2 cellular contexts compared by ENCODE assay signal in genomic region chr1:35261412-35262120, GRCh38.
TF ChIP-seq lines count a peak whose summit lies in the region.

No MANE protein-coding gene starts in this region.

TF ChIP-seq in HEK293, 187 proteins besides CTCF, POLR2A, EP300 and RAD21:
- TF ChIP-seq ZNF449 (tag by site-specific recombination; IDR thresholded peaks at IDR 0.05) (no peak), ZNF366 (tag by site-specific recombination; conservative IDR thresholded peaks at IDR 0.05) (peak; percentile 81), ZFP41 (tag by site-specific recombination; IDR thresholded peaks at IDR 0.05; ENCODE audit: borderline replicate concordance) (no peak), ZNF837 (tag by site-specific recombination; IDR thresholded peaks at IDR 0.05) (no peak), ZNF513 (tag by site-specific recombination; IDR thresholded peaks at IDR 0.05) (0 out of 2 replicates have a peak, but pooled peaks have one; percentile 32), KLF7 (tag by site-specific recombination; IDR thresholded peaks at IDR 0.05; ENCODE audit: borderline replicate concordance) (no peak), ZSCAN5A (tag by site-specific recombination; IDR thresholded peaks at IDR 0.05) (no peak)

TF ChIP-seq in K562, 482 proteins besides CTCF, POLR2A, EP300 and RAD21:
- no peak for TF ChIP-seq AFF4 (CRISPR knock-in tag; IDR thresholded peaks at IDR 0.05)
- peak in 1 of 2 experiments; percentile 30 for TF ChIP-seq AFF1 (IDR thresholded peaks at IDR 0.05; ENCODE audit: low read depth in 1 of 2, partially characterized antibody in 2 of 2)
- no peak for TF ChIP-seq ZNF232 (CRISPR knock-in tag; IDR thresholded peaks at IDR 0.05)
- no peak for TF ChIP-seq PTTG1 (tag; IDR thresholded peaks at IDR 0.05; ENCODE audit: low read depth)
- TF ChIP-seq HDAC2 (IDR thresholded peaks at IDR 0.05), result no peak
- no peak for TF ChIP-seq JUN (IDR thresholded peaks at IDR 0.05; ENCODE audit: borderline replicate concordance, low read depth, low read length)
- no peak for TF ChIP-seq JUN (CRISPR knock-in tag; IDR thresholded peaks at IDR 0.05; ENCODE audit: borderline replicate concordance)
- TF ChIP-seq POU5F1 (IDR thresholded peaks at IDR 0.05; ENCODE audit: borderline replicate concordance, low read depth, low read length, partially characterized antibody), result no peak
- no peak for TF ChIP-seq TAF1 (IDR thresholded peaks at IDR 0.05; ENCODE audit: control insufficient read depth, extremely low read depth, insufficient read depth, low read length, severe bottlenecking)
- peak; percentile 88 for TF ChIP-seq ZNF512 (tag; IDR thresholded peaks at IDR 0.05)
- 0 out of 2 replicates have a peak, but pooled peaks have one; percentile 25 for TF ChIP-seq MCM3 (IDR thresholded peaks at IDR 0.05)
- no peak for TF ChIP-seq TBL1XR1 (IDR thresholded peaks at IDR 0.05; ENCODE audit: low read length in 2 of 2)
- no peak for TF ChIP-seq GATAD2B (IDR thresholded peaks at IDR 0.05; ENCODE audit: borderline replicate concordance)
TF ChIP-seq in K562: peak in this region for 3.
